8 cellular contexts compared by ENCODE assay signal in genomic region chr1:211258756-211259595, GRCh38. TPM values are rescaled to one million over a fixed set of nuclear protein-coding genes. Genes with fewer than 3 reads are reported as not detected.
DNase-seq lines count a peak whose midpoint lies in the region; ATAC-seq and TF ChIP-seq lines count a peak whose summit lies in the region.

Gene RCOR3 (plus strand): TSS chr1:211259366. CDS start chr1:211259561, 195 bp downstream.

- CTCF ChIA-PET in CD4-positive, alpha-beta memory T cell (lab: Charles Lee; ENCODE audit: partially characterized antibody), result interaction anchor here (0.6 to 1.9 kb wide), 8 partner anchors 11 to 775 kb away, joined by 3 to 7 read pairs (median 4); partner anchors contain the start of gene KCNH1
- CTCF ChIA-PET in activated CD4-positive, alpha-beta memory T cell treated with anti-CD3 and anti-CD28 coated beads, Interleukin-2, amount 10 ng/mL, durations not matched to agents 7 days and 5 days (lab: Charles Lee), result interaction anchor here (0.9 to 2.2 kb wide), 8 partner anchors 12 to 130 kb away, joined by 3 to 6 read pairs (median 5); partner anchors contain the start of gene KCNH1

- H3K27ac ChIP-seq in CD4-positive, alpha-beta memory T cell (ENCODE audit: low read depth, low read length), result peak within 1 kb of the TSS; percentile 77
- peak within 1 kb of the TSS; percentile 96 for H3K27ac ChIP-seq in duodenal mucosa (ENCODE audit: low read depth, low read length)
- peak within 1 kb of the TSS; percentile 97 for H3K27ac ChIP-seq in lower lobe of right lung

- peak within 1 kb of the TSS; percentile 87 to 96 (median 91) for H3K4me3 Mint-ChIP-seq in CD4-positive, alpha-beta memory T cell
- H3K4me3 Mint-ChIP-seq in activated CD4-positive, alpha-beta memory T cell treated with anti-CD3 and anti-CD28 coated beads, Interleukin-2, amount 10 ng/mL, durations not matched to agents 7 days and 5 days, result peak within 1 kb of the TSS; percentile 77

- peak; percentile 87 to 91 (median 89) for DNase-seq in CD4-positive, alpha-beta memory T cell
- peak; percentile 94 for DNase-seq in NCI-H82 treated with DMSO at 0.1 percent for 48 hours (lab: John Stamatoyannopoulos, UW; ENCODE audit: unreplicated experiment)
- DNase-seq in activated CD4-positive, alpha-beta memory T cell treated with anti-CD3 and anti-CD28 coated beads, Interleukin-2, amount 10 ng/mL, durations not matched to agents 7 days and 5 days, result peak; percentile 92
- peak; percentile 97 for DNase-seq in lower lobe of right lung
- peak; percentile 83 to 93 (median 91) for DNase-seq in stimulated activated CD4-positive, alpha-beta T cell treated with anti-CD3 and anti-CD28 coated beads, TNF-alpha, amount 100 ng/mL, for 24 hours (ENCODE audit: low read depth in 3 of 3)

- H3K36me3 ChIP-seq in CD4-positive, alpha-beta memory T cell (ENCODE audit: insufficient read depth, low read length), result no peaks in the 10 kb centered on the region
- H3K36me3 ChIP-seq in duodenal mucosa (ENCODE audit: control insufficient read depth in 1 of 2, insufficient read depth in 2 of 2, low read length in 2 of 2) (no peaks in the 10 kb centered on the region), lower lobe of right lung (peaks cover 12% of the 10 kb centered on the region)

- POLR2A ChIA-PET in CD4-positive, alpha-beta memory T cell (lab: Charles Lee; ENCODE audit: partially characterized antibody), result interaction anchor here (0.7 to 1.7 kb wide), 14 partner anchors 10 to 1532 kb away, joined by 3 to 16 read pairs (median 4); partner anchors contain the start of genes NSL1 and TATDN3
- POLR2A ChIA-PET in activated CD4-positive, alpha-beta memory T cell treated with anti-CD3 and anti-CD28 coated beads, Interleukin-2, amount 10 ng/mL, durations not matched to agents 7 days and 5 days (lab: Charles Lee), result interaction anchor here (0.6 to 1.4 kb wide), 15 partner anchors 8 to 1489 kb away, joined by 3 to 9 read pairs (median 4); no protein-coding TSS in a partner anchor

- H3K9me3 Mint-ChIP-seq in CD4-positive, alpha-beta memory T cell, result no peaks in the 10 kb centered on the region
- no peaks in the 10 kb centered on the region for H3K9me3 Mint-ChIP-seq in activated CD4-positive, alpha-beta memory T cell treated with anti-CD3 and anti-CD28 coated beads, Interleukin-2, amount 10 ng/mL, durations not matched to agents 7 days and 5 days

- H3K36me3 Mint-ChIP-seq in CD4-positive, alpha-beta memory T cell, result peaks cover under 1 to 22% of the 10 kb centered on the region in 2 donors
- peaks cover 17% of the 10 kb centered on the region for H3K36me3 Mint-ChIP-seq in activated CD4-positive, alpha-beta memory T cell treated with anti-CD3 and anti-CD28 coated beads, Interleukin-2, amount 10 ng/mL, durations not matched to agents 7 days and 5 days (ENCODE audit: low read depth)

- H3K4me3 ChIP-seq in CD4-positive, alpha-beta memory T cell (ENCODE audit: low read length in 2 of 2), result peak within 1 kb of the TSS; percentile 70 to 75
- peak within 1 kb of the TSS; percentile 94 to 96 for H3K4me3 ChIP-seq in duodenal mucosa (ENCODE audit: low read depth in 1 of 2, low read length in 2 of 2)
- H3K4me3 ChIP-seq in lower lobe of right lung, result peak within 1 kb of the TSS; percentile 79

- H3K4me1 ChIP-seq in CD4-positive, alpha-beta memory T cell (ENCODE audit: insufficient read depth, low read length), result peaks cover 21% of the 10 kb centered on the region
- H3K4me1 ChIP-seq in duodenal mucosa (ENCODE audit: control insufficient read depth in 1 of 2, insufficient read depth in 2 of 2, low read length in 2 of 2) (peaks cover 15 to 19% of the 10 kb centered on the region in 2 donors), lower lobe of right lung (peaks cover 21% of the 10 kb centered on the region)

- H3K9ac ChIP-seq in duodenal mucosa (ENCODE audit: low read depth in 1 of 2, low read length in 2 of 2), result peak within 1 kb of the TSS; percentile 89 to 99

- H3K27me3 ChIP-seq in CD4-positive, alpha-beta memory T cell (ENCODE audit: insufficient read depth, low read length), result no peaks in the 10 kb centered on the region
- H3K27me3 ChIP-seq in duodenal mucosa (ENCODE audit: control insufficient read depth in 1 of 2, insufficient read depth in 2 of 2, low read length in 2 of 2) (no peaks in the 10 kb centered on the region), lower lobe of right lung (ENCODE audit: low read depth) (no peaks in the 10 kb centered on the region)

- no peaks in the 10 kb centered on the region for H3K9me3 ChIP-seq in CD4-positive, alpha-beta memory T cell (ENCODE audit: control insufficient read depth in 1 of 2, low read length in 2 of 2)
- H3K9me3 ChIP-seq in duodenal mucosa (ENCODE audit: control insufficient read depth in 1 of 2, low read length in 2 of 2) (no peaks in the 10 kb centered on the region), lower lobe of right lung (no peaks in the 10 kb centered on the region)

- intact Hi-C loops in CD4-positive, alpha-beta memory T cell (cut with micrococcal nuclease), result loop anchor here (1.0 to 5.0 kb wide), 9 partner anchors 30 to 1533 kb away; partner anchors contain the start of genes HHAT, KCNH1, NSL1 and SLC30A1
- intact Hi-C loops in lower lobe of right lung (cut with DNase I), result no loop called here

- no peaks in the 10 kb centered on the region for H3K27me3 Mint-ChIP-seq in CD4-positive, alpha-beta memory T cell
- H3K27me3 Mint-ChIP-seq in activated CD4-positive, alpha-beta memory T cell treated with anti-CD3 and anti-CD28 coated beads, Interleukin-2, amount 10 ng/mL, durations not matched to agents 7 days and 5 days, result no peaks in the 10 kb centered on the region

- TF ChIP-seq CTCF in lower lobe of right lung (IDR thresholded peaks at IDR 0.05), result peak; percentile 62

- ATAC-seq in GM19438 (IDR thresholded peaks at IDR 0.05; ENCODE audit: low read depth, unreplicated experiment) (peak; percentile 53), HG03571 (IDR thresholded peaks at IDR 0.05; ENCODE audit: unreplicated experiment) (peak; percentile 69), lower lobe of right lung (peak; percentile 94 to 97)

- H3K27ac Mint-ChIP-seq in CD4-positive, alpha-beta memory T cell, result peak within 1 kb of the TSS; percentile 89 to 98 (median 92)
- H3K27ac Mint-ChIP-seq in activated CD4-positive, alpha-beta memory T cell treated with anti-CD3 and anti-CD28 coated beads, Interleukin-2, amount 10 ng/mL, durations not matched to agents 7 days and 5 days, result peak within 1 kb of the TSS; percentile 87

- peaks cover 10 to 26% (median 18%) of the 10 kb centered on the region in 4 donors for H3K4me1 Mint-ChIP-seq in CD4-positive, alpha-beta memory T cell
- peaks cover 20% of the 10 kb centered on the region for H3K4me1 Mint-ChIP-seq in activated CD4-positive, alpha-beta memory T cell treated with anti-CD3 and anti-CD28 coated beads, Interleukin-2, amount 10 ng/mL, durations not matched to agents 7 days and 5 days

RNA-seq across cellular contexts. Expression of gene RCOR3, which starts in this region (rescaled TPM):
- 10 to 100 TPM; 69.5 to 74.7 TPM for total RNA-seq in CD4-positive, alpha-beta memory T cell
- polyA plus RNA-seq in CD4-positive, alpha-beta memory T cell, result 10 to 100 TPM; 14.4 to 23.9 TPM
- 10 to 100 TPM; 47.8 to 52.7 TPM for total RNA-seq in activated CD4-positive, alpha-beta memory T cell treated with anti-CD3 and anti-CD28 coated beads, Interleukin-2, amount 10 ng/mL, durations not matched to agents 7 days and 5 days
- total RNA-seq in lower lobe of right lung, result 52.3 TPM

Comparison
In these comparisons a context has a peak if more than half of its experiments do, and no peak if none do; other contexts are left out.
1. Peak in every context shown above with its lines: DNase-seq, ATAC-seq, H3K4me3 ChIP-seq and H3K27ac ChIP-seq.